8 cellular contexts compared by ENCODE assay signal in the genomic region with DNA sequence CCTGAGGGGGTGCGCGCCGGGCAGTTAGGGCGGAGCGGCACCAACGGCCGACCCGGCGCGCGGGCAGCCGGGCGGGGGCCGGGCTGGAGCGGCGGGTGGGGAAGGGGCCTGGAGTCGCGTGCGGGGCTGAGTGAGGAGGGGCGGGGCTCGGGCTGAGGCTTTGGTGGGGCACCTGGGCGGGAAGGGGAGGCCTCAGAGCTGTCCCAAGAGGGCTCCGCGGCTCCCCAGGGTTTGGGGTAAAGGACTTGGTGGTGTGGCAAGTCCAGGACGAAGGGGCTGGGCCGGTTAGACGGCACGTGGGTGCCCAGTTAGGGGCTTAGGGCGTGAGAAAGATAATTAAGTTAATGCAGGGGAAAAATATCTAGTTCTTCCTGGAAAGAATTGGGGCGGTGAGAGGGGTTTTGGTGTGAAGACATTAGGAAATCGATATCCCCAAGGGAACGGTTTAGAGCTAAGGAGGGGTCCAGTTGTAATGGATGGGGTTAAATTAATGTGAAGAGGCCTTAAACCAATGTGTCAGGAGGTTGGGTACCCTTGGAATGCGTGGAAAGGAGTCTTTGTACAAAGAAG. TPM values are rescaled to one million over a fixed set of nuclear protein-coding genes. Genes with fewer than 3 reads are reported as not detected.
DNase-seq lines count a peak whose midpoint lies in the region; ATAC-seq and TF ChIP-seq lines count a peak whose summit lies in the region.

No MANE protein-coding gene starts in this region.

- DNase-seq in NB4 (ENCODE audit: low read depth) (peak; percentile 78), memory B cell (ENCODE audit: low spot score in 2 of 2) (no peak), NCI-H526 treated with DMSO at 0.1 percent for 48 hours (lab: John Stamatoyannopoulos, UW) (no peak), midbrain (lab: John Stamatoyannopoulos, UW) (no peak)
- peak in 5 of 6 experiments; percentile 27 to 66 (median 60) for DNase-seq in stimulated activated naive CD4-positive, alpha-beta T cell (lab: John Stamatoyannopoulos, UW)
- no peak for DNase-seq in activated CD4-positive, CD25-positive, alpha-beta regulatory T cell treated with anti-CD3 and anti-CD28 coated beads, Interleukin-2, amount 50 U/mL, for 72 hours

- peak; percentile 15 for ATAC-seq in memory B cell (ENCODE audit: low read depth)

- no peaks in the 10 kb centered on the region for H3K9me3 ChIP-seq in BLaER1

- peak overlapping the region; percentile 91 to 98 (median 93) for H3K4me3 Mint-ChIP-seq in brain
- peak overlapping the region; percentile 90 for H3K4me3 Mint-ChIP-seq in memory B cell

- no peak for TF ChIP-seq CTCF in NB4 (IDR thresholded peaks at IDR 0.05; ENCODE audit: low read depth, low read length)
- no peak for TF ChIP-seq CTCF in brain (conservative IDR thresholded peaks at IDR 0.05)

- no peaks in the 10 kb centered on the region for H3K27me3 ChIP-seq in BLaER1

- H3K27ac Mint-ChIP-seq in brain, result peak overlapping the region; percentile 92 to 98 (median 93)
- peak overlapping the region; percentile 99 for H3K27ac Mint-ChIP-seq in memory B cell

- peak overlapping the region; percentile 89 for H3K9ac ChIP-seq in BLaER1

- peaks cover 45% of the 10 kb centered on the region for H3K4me1 Mint-ChIP-seq in brain
- peaks cover 31% of the 10 kb centered on the region for H3K4me1 Mint-ChIP-seq in memory B cell

- peaks cover 52% of the 10 kb centered on the region for H4K20me1 ChIP-seq in BLaER1

- H3K4me1 ChIP-seq in BLaER1, result peaks cover 52% of the 10 kb centered on the region

- H3K36me3 ChIP-seq in BLaER1, result peaks cover 41% of the 10 kb centered on the region

- H3K36me3 Mint-ChIP-seq in brain (peaks cover 7% of the 10 kb centered on the region), memory B cell (peaks cover 8% of the 10 kb centered on the region)

- H3K9me3 Mint-ChIP-seq in brain (peaks cover 0 to 3% (median 0%) of the 10 kb centered on the region in 5 experiments), memory B cell (no peaks in the 10 kb centered on the region)

- no peaks in the 10 kb centered on the region for H3K27me3 Mint-ChIP-seq in brain
- H3K27me3 Mint-ChIP-seq in memory B cell, result no peaks in the 10 kb centered on the region

- H3K27ac ChIP-seq in BLaER1, result peak overlapping the region; percentile 91

- TF ChIP-seq POLR2A in NB4 (IDR thresholded peaks at IDR 0.05; ENCODE audit: extremely low read depth, insufficient read length), result peak; percentile 3

- H3K4me3 ChIP-seq in BLaER1, result peak overlapping the region; percentile 76
- peak overlapping the region; percentile 93 for H3K4me3 ChIP-seq in NB4 (ENCODE audit: low read depth, low read length)

- H3K4me2 ChIP-seq in BLaER1, result peak overlapping the region; percentile 99

RNA-seq across cellular contexts. Expression of gene ZNF574, which starts 0.5 kb away (rescaled TPM):
- polyA plus RNA-seq in brain (ENCODE audit: insufficient read depth, low read depth, low replicate concordance), result 17.8 TPM

RNA-seq across cellular contexts. Expression of gene GRIK5, which starts 6.5 kb away (rescaled TPM):
- 56.5 TPM for polyA plus RNA-seq in brain (ENCODE audit: insufficient read depth, low read depth, low replicate concordance)

RNA-seq across cellular contexts. Expression of gene POU2F2, which starts 55.8 kb away (rescaled TPM):
- polyA plus RNA-seq in brain (ENCODE audit: insufficient read depth, low read depth, low replicate concordance), result 6.9 TPM

Comparison
In these comparisons a context has a peak if more than half of its experiments do, and no peak if none do; other contexts are left out.
1. DNase-seq: peak in NB4 (single experiment) and stimulated activated naive CD4-positive, alpha-beta T cell (5 of 6); none in memory B cell (0 of 2), activated CD4-positive, CD25-positive, alpha-beta regulatory T cell treated with anti-CD3 and anti-CD28 coated beads, Interleukin-2, amount 50 U/mL, for 72 hours (single experiment), NCI-H526 treated with DMSO at 0.1 percent for 48 hours (single experiment) and midbrain (single experiment).